Comparison of ENCODE assay signal across 1 cellular context in genomic region chr6:46653439-46653942, GRCh38.
TF ChIP-seq lines count a peak whose summit lies in the region.

No MANE protein-coding gene starts in this region.

TF ChIP-seq in A549, 52 proteins besides CTCF, POLR2A, EP300 and RAD21 (continued from another document):
- TF ChIP-seq ZNF302 (CRISPR knock-in tag; IDR thresholded peaks at IDR 0.05) (no peak), ZFP36 (IDR thresholded peaks at IDR 0.05; ENCODE audit: borderline replicate concordance, partially characterized antibody) (no peak), HDAC2 (IDR thresholded peaks at IDR 0.05) (no peak)
